8 cellular contexts compared by ENCODE assay signal in the genomic region with DNA sequence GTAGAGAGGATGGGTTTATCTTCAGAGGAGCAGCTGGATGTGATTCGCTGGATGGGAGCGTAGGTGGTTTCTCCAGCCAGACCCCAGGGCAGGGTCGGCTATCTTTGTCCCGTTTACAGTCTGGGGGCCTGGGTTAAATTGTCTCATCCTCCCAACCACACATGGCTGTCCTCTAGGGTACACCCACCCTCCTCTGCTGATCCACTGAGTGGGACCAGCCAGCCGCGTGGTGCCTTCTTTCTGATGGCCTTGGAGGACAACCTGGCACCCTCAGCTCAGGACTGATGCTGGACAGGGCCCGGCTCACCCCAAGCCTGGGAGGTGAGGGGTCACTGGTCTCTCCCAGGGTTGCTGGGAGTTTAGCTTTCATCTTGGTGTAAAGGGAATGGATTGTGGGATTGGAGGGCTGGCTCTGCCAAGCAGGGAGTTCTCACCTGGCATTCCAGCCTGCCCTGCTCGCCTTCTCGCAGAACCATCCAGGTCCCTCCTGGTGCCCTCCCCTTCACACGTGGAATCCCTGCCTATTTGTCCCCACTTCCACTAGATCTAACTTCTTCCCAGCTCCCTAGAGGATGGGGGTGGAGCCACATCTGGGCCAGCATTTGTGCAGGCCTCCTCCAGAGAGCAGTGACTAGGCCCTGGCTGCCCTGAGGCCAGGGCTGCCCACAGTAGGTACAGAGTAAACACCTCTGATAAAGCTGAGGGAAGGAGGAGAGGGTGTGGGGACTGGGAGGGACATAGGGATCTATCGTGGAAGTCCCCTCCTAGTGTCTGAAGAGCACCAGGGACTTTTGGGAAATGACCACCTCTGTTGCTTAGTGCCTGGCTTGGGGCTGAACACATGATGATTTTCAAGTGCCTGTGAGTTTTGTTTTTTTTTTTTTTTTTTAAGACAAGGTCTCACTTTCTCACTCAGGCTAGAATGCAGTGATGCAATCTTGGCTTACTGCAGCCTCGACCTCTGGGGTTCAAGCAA. TPM values are rescaled to one million over a fixed set of nuclear protein-coding genes. Genes with fewer than 3 reads are reported as not detected.
DNase-seq lines count a peak whose midpoint lies in the region; ATAC-seq, FAIRE-seq and TF ChIP-seq lines count a peak whose summit lies in the region.

No MANE protein-coding gene starts in this region.

- TF ChIP-seq CTCF in glutamatergic neuron (IDR thresholded peaks at IDR 0.05; ENCODE audit: partially characterized antibody, unreplicated experiment) = no peak
- no peak for TF ChIP-seq CTCF in smooth muscle cell (IDR thresholded peaks at IDR 0.05; ENCODE audit: borderline replicate concordance, insufficient read depth, poor library complexity, severe bottlenecking)
- no peak for TF ChIP-seq CTCF in D721Med (IDR thresholded peaks at IDR 0.05; ENCODE audit: insufficient read depth, missing control alignments)

- H3K36me3 ChIP-seq in smooth muscle cell (ENCODE audit: low read depth) = no peaks in the 10 kb centered on the region

- no peaks in the 10 kb centered on the region for H3F3A ChIP-seq in smooth muscle cell (ENCODE audit: low read depth)

- H3K9me3 Mint-ChIP-seq in glutamatergic neuron (ENCODE audit: unreplicated experiment) = peaks cover 11% of the 10 kb centered on the region

- peaks cover 6% of the 10 kb centered on the region for H3K4me1 ChIP-seq in smooth muscle cell (ENCODE audit: low read depth)

- 67% methylated on average over 12 of the region's 12 CpGs for WGBS in smooth muscle cell (ENCODE audit: low lambda C conversion rate)

- no peaks in the 10 kb centered on the region for H3K9me3 ChIP-seq in T-helper 17 cell (ENCODE audit: control insufficient read depth, low read length, poor library complexity, severe bottlenecking)
- no peaks in the 10 kb centered on the region for H3K9me3 ChIP-seq in smooth muscle cell (replicated peaks; ENCODE audit: low read depth)

- H3K4me2 ChIP-seq in smooth muscle cell = peak overlapping the region; percentile 87

- H3K36me3 Mint-ChIP-seq in T-helper 17 cell (ENCODE audit: low read depth) = peaks cover 2% of the 10 kb centered on the region
- no peaks in the 10 kb centered on the region for H3K36me3 Mint-ChIP-seq in glutamatergic neuron (ENCODE audit: unreplicated experiment)

- H3K27ac ChIP-seq in smooth muscle cell (ENCODE audit: low read depth) = no peak overlapping the region

- no peak overlapping the region for H2AFZ ChIP-seq in smooth muscle cell (ENCODE audit: low read depth)

- peak overlapping the region; percentile 94 for H3K4me3 Mint-ChIP-seq in T-helper 17 cell
- peak overlapping the region; percentile 78 for H3K4me3 Mint-ChIP-seq in glutamatergic neuron (ENCODE audit: unreplicated experiment)

- H3K79me2 ChIP-seq in smooth muscle cell (ENCODE audit: low read depth) = no peaks in the 10 kb centered on the region

- peaks cover 10% of the 10 kb centered on the region for H3K27me3 ChIP-seq in smooth muscle cell (ENCODE audit: low read depth)

- DNase-seq in DMS53 (lab: John Stamatoyannopoulos, UW) = peak; percentile 41
- no peak for DNase-seq in DMS53 treated with DMSO at 0.1 percent for 48 hours (lab: John Stamatoyannopoulos, UW; ENCODE audit: unreplicated experiment)
- no peak for DNase-seq in T-helper 17 cell
- no peak for DNase-seq in glutamatergic neuron
- DNase-seq in smooth muscle cell (lab: John Stamatoyannopoulos, UW; ENCODE audit: unreplicated experiment) = no peak
- no peak for DNase-seq in NOMO-1 (lab: John Stamatoyannopoulos, UW; ENCODE audit: unreplicated experiment in 2 of 2)
- no peak for DNase-seq in D721Med (ENCODE audit: insufficient read length, low spot score)
- no peak for DNase-seq in NCI-H2107 treated with DMSO at 0.1 percent for 48 hours (lab: John Stamatoyannopoulos, UW; ENCODE audit: unreplicated experiment)

- no peak overlapping the region for H3K9ac ChIP-seq in smooth muscle cell (ENCODE audit: low read depth)

- FAIRE-seq in D721Med (lab: Jason Lieb, UNC) = no peak

- H3K4me1 Mint-ChIP-seq in T-helper 17 cell (peaks cover 43% of the 10 kb centered on the region), glutamatergic neuron (ENCODE audit: low read depth, unreplicated experiment) (peaks cover 9% of the 10 kb centered on the region)

- no peak for ATAC-seq in T-helper 17 cell

- H4K20me1 ChIP-seq in smooth muscle cell (ENCODE audit: low read depth) = no peaks in the 10 kb centered on the region

- peak overlapping the region; percentile 59 for H3K4me3 ChIP-seq in smooth muscle cell

- H3K27me3 Mint-ChIP-seq in T-helper 17 cell = no peaks in the 10 kb centered on the region
- peaks cover 31% of the 10 kb centered on the region for H3K27me3 Mint-ChIP-seq in glutamatergic neuron (ENCODE audit: unreplicated experiment)

- H3K27ac Mint-ChIP-seq in T-helper 17 cell (peak overlapping the region; percentile 69), glutamatergic neuron (ENCODE audit: unreplicated experiment) (no peak overlapping the region)

RNA-seq across cellular contexts. Expression of gene ITPR3, which starts 1.6 kb away (rescaled TPM):
- total RNA-seq in T-helper 17 cell = 10 to 100 TPM; 48.1 to 48.3 TPM
- total RNA-seq in glutamatergic neuron (ENCODE audit: unreplicated experiment) = 0.34 TPM
- 4.7 and 7.4 TPM in 2 replicates for total RNA-seq in smooth muscle cell
- 2.0 and 5.7 TPM in 2 replicates for polyA plus RNA-seq in smooth muscle cell

RNA-seq across cellular contexts. Expression of gene BAK1, which starts 42.7 kb away (rescaled TPM):
- 10 to 100 TPM; 27.7 to 34.6 TPM for total RNA-seq in T-helper 17 cell
- 11.5 TPM for total RNA-seq in glutamatergic neuron (ENCODE audit: unreplicated experiment)
- 23.6 and 23.8 TPM in 2 replicates for total RNA-seq in smooth muscle cell
- polyA plus RNA-seq in smooth muscle cell = 43.7 and 50.4 TPM in 2 replicates
